1 cellular context compared by ENCODE assay signal in genomic region chr15:63973212-63974009, GRCh38.
A peak's percentile ranks its signal among the peaks of the same experiment; 100 is the strongest.
TF ChIP-seq lines count a peak whose summit lies in the region.

No MANE protein-coding gene starts in this region.

TF ChIP-seq in liver, 16 proteins besides CTCF, POLR2A, EP300 and RAD21 (continued from another document):
- TF ChIP-seq RXRA (IDR thresholded peaks at IDR 0.05) (peak in 1 of 2 donors; percentile 27), JUND (IDR thresholded peaks at IDR 0.05) (peak in 1 of 2 donors; percentile 62), REST (IDR thresholded peaks at IDR 0.05) (no peak), ATF3 (IDR thresholded peaks at IDR 0.05) (no peak), HNF4A (conservative IDR thresholded peaks at IDR 0.05) (peak; percentile 87 to 89), ZBTB33 (IDR thresholded peaks at IDR 0.05) (no peak)
